Comparison of ENCODE assay signal across 9 cellular contexts in the genomic region with DNA sequence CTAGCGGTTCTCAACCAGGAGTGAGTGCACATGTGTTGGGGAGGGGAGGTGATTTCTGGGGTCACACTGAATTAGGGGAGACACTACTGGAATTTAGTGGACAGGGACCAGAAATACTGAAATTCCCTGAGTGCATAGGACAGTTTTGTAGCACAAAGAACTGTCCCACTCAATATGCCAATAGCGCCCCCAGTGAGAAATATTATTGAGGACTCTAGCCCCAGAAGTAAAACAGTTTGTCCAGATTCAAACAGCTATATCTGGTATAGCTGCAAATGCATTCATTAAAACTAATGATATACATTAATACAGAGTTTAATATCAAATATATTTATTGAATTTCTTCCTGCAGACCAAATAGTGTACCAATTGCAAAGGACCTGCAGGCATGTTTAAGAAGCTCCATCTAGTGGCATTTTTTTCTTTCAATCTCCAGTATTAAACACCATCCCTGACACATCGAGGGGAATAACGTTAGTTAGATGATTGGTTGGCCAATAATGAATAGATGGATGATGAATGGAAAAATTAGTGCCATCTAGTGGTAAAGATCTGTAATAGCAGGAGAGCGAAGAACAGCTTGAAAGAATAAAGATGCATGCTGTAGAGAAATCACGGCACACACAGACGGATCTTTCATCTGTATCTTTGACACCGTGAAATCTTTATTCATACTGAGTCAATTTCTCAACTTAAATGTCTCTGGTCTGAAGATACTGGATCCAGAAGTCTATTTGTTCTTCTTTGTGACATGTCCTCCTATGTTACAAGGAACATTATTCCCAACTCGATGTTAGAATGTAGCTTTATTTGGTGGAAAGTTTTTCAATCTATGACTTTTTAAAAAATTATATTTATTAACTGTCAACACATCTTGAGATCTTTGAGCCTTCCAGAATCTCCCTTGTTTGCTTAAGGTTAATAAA.
DNase-seq lines count a peak whose midpoint lies in the region; ATAC-seq and TF ChIP-seq lines count a peak whose summit lies in the region.
"Had no signal": no experiment of that assay in that cellular context is flagged by ENCODE, and none has a peak within 500 bp of the region (broad histone marks: within the 10 kb centered on the region; RNA-seq: fewer than 3 reads in every experiment).

No MANE protein-coding gene starts in this region.

- no peaks in the 10 kb centered on the region for H3K79me2 ChIP-seq in Karpas-422 (ENCODE audit: low read length)

- H3K27ac Mint-ChIP-seq in progenitor cell of endocrine pancreas: no peak overlapping the region

- H3K4me3 ChIP-seq in Karpas-422 (ENCODE audit: low read length): no peak overlapping the region
- H3K4me3 ChIP-seq: BLaER1 had no signal

- H3K36me3 Mint-ChIP-seq in progenitor cell of endocrine pancreas (ENCODE audit: insufficient read depth): peaks cover 3% of the 10 kb centered on the region

- H3K36me3 ChIP-seq in Karpas-422 (ENCODE audit: insufficient read depth, low read length): no peaks in the 10 kb centered on the region
- H3K36me3 ChIP-seq: BLaER1 had no signal

- no peaks in the 10 kb centered on the region for H3K27me3 ChIP-seq in Karpas-422 (ENCODE audit: low read length)
- no peaks in the 10 kb centered on the region for H3K27me3 ChIP-seq in foreskin keratinocyte
- H3K27me3 ChIP-seq: BLaER1 had no signal

- H3K4me3 Mint-ChIP-seq in progenitor cell of endocrine pancreas (ENCODE audit: low read depth): no peak overlapping the region

- no peaks in the 10 kb centered on the region for H3K4me1 Mint-ChIP-seq in progenitor cell of endocrine pancreas (ENCODE audit: low read depth)

- H3K9ac ChIP-seq in Karpas-422 (ENCODE audit: low read length): no peak overlapping the region
- H3K9ac ChIP-seq: BLaER1 had no signal

- H3K27ac ChIP-seq in Karpas-422 (ENCODE audit: low read length) (no peak overlapping the region), foreskin keratinocyte (no peak overlapping the region)
- H3K27ac ChIP-seq: BLaER1 had no signal

- no peaks in the 10 kb centered on the region for H4K20me1 ChIP-seq in Karpas-422 (ENCODE audit: insufficient read depth, low read depth, low read length)
- H4K20me1 ChIP-seq: BLaER1 had no signal

- TF ChIP-seq CTCF in foreskin keratinocyte (conservative IDR thresholded peaks at IDR 0.05): peak; percentile 98
- peak; percentile 82 for TF ChIP-seq CTCF in progenitor cell of endocrine pancreas (IDR thresholded peaks at IDR 0.05; ENCODE audit: unreplicated experiment)

- H3K9me3 Mint-ChIP-seq in progenitor cell of endocrine pancreas (ENCODE audit: low read depth): no peaks in the 10 kb centered on the region

- H2AFZ ChIP-seq in Karpas-422 (ENCODE audit: low read length): no peak overlapping the region

- no peaks in the 10 kb centered on the region for H3K27me3 Mint-ChIP-seq in progenitor cell of endocrine pancreas

- H3K4me1 ChIP-seq in Karpas-422 (ENCODE audit: low read length) (no peaks in the 10 kb centered on the region), foreskin keratinocyte (no peaks in the 10 kb centered on the region)
- H3K4me1 ChIP-seq: BLaER1 had no signal

- H3K4me2 ChIP-seq in Karpas-422 (ENCODE audit: low read depth, low read length, poor library complexity, severe bottlenecking): no peak overlapping the region
- H3K4me2 ChIP-seq: BLaER1 had no signal

- ATAC-seq in GM21447 (IDR thresholded peaks at IDR 0.05; ENCODE audit: unreplicated experiment): peak; percentile 69
- ATAC-seq in foreskin keratinocyte: peak; percentile 92

- DNase-seq in DMS153 treated with DMSO at 0.1 percent for 48 hours (lab: John Stamatoyannopoulos, UW; ENCODE audit: unreplicated experiment) (peak; percentile 8), DMS153 (lab: John Stamatoyannopoulos, UW) (no peak), Karpas-422 (peak; percentile 78), SW480 (ENCODE audit: low spot score) (peak; percentile 59), foreskin keratinocyte (peak; percentile 56 to 70), progenitor cell of endocrine pancreas (ENCODE audit: low spot score, unreplicated experiment) (no peak), OCI-M2 (lab: John Stamatoyannopoulos, UW; ENCODE audit: unreplicated experiment) (no peak)

- H3K9me3 ChIP-seq in Karpas-422 (ENCODE audit: low read length): no peaks in the 10 kb centered on the region
- H3K9me3 ChIP-seq: BLaER1 had no signal

- no peaks in the 10 kb centered on the region for H3K9me2 ChIP-seq in Karpas-422 (replicated peaks; ENCODE audit: insufficient read depth, low read length)

Comparison
In these comparisons a context has a peak if more than half of its experiments do, and no peak if none do; other contexts are left out.
1. DNase-seq: peak in DMS153 treated with DMSO at 0.1 percent for 48 hours (single experiment), Karpas-422 (single experiment), SW480 (single experiment) and foreskin keratinocyte (2 of 2); none in DMS153 (single experiment), progenitor cell of endocrine pancreas (single experiment) and OCI-M2 (single experiment).